In the genomic region with DNA sequence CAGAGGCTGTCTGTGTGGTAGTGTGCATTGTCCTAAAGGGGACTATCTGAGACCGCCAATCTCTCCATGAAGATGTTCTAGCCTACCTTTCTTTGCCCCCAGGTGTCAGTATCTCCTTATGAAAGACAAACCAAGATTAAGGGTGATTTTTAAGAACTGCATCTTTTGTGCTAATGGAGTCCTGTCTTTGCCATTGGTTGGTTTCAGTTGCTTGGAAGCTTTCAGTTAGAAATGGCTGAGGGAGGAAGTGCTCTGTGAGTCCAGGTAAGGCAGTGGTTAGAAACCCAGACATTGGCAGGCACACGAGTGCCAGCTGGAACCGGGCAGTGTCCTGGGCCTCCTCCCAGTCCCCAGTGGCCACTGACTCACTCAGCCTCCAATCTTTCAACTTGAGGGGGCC, we compare ENCODE assay signal across 1 cellular context.
TF ChIP-seq lines count a peak whose summit lies in the region.

No MANE protein-coding gene starts in this region.

TF ChIP-seq in H1, 55 proteins besides CTCF, POLR2A, EP300 and RAD21 (continued from another document):
- TF ChIP-seq, protein P1, sequence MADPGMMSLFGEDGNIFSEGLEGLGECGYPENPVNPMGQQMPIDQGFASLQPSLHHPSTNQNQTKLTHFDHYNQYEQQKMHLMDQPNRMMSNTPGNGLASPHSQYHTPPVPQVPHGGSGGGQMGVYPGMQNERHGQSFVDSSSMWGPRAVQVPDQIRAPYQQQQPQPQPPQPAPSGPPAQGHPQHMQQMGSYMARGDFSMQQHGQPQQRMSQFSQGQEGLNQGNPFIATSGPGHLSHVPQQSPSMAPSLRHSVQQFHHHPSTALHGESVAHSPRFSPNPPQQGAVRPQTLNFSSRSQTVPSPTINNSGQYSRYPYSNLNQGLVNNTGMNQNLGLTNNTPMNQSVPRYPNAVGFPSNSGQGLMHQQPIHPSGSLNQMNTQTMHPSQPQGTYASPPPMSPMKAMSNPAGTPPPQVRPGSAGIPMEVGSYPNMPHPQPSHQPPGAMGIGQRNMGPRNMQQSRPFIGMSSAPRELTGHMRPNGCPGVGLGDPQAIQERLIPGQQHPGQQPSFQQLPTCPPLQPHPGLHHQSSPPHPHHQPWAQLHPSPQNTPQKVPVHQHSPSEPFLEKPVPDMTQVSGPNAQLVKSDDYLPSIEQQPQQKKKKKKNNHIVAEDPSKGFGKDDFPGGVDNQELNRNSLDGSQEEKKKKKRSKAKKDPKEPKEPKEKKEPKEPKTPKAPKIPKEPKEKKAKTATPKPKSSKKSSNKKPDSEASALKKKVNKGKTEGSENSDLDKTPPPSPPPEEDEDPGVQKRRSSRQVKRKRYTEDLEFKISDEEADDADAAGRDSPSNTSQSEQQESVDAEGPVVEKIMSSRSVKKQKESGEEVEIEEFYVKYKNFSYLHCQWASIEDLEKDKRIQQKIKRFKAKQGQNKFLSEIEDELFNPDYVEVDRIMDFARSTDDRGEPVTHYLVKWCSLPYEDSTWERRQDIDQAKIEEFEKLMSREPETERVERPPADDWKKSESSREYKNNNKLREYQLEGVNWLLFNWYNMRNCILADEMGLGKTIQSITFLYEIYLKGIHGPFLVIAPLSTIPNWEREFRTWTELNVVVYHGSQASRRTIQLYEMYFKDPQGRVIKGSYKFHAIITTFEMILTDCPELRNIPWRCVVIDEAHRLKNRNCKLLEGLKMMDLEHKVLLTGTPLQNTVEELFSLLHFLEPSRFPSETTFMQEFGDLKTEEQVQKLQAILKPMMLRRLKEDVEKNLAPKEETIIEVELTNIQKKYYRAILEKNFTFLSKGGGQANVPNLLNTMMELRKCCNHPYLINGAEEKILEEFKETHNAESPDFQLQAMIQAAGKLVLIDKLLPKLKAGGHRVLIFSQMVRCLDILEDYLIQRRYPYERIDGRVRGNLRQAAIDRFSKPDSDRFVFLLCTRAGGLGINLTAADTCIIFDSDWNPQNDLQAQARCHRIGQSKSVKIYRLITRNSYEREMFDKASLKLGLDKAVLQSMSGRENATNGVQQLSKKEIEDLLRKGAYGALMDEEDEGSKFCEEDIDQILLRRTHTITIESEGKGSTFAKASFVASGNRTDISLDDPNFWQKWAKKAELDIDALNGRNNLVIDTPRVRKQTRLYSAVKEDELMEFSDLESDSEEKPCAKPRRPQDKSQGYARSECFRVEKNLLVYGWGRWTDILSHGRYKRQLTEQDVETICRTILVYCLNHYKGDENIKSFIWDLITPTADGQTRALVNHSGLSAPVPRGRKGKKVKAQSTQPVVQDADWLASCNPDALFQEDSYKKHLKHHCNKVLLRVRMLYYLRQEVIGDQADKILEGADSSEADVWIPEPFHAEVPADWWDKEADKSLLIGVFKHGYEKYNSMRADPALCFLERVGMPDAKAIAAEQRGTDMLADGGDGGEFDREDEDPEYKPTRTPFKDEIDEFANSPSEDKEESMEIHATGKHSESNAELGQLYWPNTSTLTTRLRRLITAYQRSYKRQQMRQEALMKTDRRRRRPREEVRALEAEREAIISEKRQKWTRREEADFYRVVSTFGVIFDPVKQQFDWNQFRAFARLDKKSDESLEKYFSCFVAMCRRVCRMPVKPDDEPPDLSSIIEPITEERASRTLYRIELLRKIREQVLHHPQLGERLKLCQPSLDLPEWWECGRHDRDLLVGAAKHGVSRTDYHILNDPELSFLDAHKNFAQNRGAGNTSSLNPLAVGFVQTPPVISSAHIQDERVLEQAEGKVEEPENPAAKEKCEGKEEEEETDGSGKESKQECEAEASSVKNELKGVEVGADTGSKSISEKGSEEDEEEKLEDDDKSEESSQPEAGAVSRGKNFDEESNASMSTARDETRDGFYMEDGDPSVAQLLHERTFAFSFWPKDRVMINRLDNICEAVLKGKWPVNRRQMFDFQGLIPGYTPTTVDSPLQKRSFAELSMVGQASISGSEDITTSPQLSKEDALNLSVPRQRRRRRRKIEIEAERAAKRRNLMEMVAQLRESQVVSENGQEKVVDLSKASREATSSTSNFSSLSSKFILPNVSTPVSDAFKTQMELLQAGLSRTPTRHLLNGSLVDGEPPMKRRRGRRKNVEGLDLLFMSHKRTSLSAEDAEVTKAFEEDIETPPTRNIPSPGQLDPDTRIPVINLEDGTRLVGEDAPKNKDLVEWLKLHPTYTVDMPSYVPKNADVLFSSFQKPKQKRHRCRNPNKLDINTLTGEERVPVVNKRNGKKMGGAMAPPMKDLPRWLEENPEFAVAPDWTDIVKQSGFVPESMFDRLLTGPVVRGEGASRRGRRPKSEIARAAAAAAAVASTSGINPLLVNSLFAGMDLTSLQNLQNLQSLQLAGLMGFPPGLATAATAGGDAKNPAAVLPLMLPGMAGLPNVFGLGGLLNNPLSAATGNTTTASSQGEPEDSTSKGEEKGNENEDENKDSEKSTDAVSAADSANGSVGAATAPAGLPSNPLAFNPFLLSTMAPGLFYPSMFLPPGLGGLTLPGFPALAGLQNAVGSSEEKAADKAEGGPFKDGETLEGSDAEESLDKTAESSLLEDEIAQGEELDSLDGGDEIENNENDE (IDR thresholded peaks at IDR 0.05; ENCODE audit: insufficient replicate concordance, low read length) = no peak
